In the genomic region with DNA sequence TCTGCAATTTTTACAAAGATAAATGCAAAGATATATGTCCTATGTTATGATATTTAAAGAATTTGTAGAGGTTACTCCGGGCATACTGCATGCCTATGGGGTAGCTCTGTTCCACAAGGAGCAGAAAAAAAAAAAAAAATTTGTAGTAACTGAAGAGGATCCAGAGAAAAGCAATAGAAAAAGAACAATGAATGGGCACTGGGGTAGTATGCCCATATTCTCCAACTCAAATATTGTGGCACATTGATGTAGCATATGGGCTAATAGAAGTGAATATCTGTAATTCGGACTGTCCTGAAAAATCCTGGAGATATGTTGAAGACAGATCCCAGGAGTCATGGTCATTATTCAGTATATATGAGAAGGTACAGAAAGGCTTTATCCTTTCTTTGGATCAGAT, we compare ENCODE assay signal across 11 cellular contexts. TPM values are rescaled to one million over a fixed set of nuclear protein-coding genes. Genes with fewer than 3 reads are reported as not detected.
DNase-seq lines count a peak whose midpoint lies in the region; ATAC-seq, FAIRE-seq and TF ChIP-seq lines count a peak whose summit lies in the region.
"Had no signal": no experiment of that assay in that cellular context is flagged by ENCODE, and none has a peak within 500 bp of the region (broad histone marks: within the 10 kb centered on the region; RNA-seq: fewer than 3 reads in every experiment).

No MANE protein-coding gene starts in this region.

- peaks cover 2% of the 10 kb centered on the region; the same call in 1 of the 2 replicates for H3K36me3 ChIP-seq in GM23248 (ENCODE audit: low read depth)
- H3K36me3 ChIP-seq in Panc1 (ENCODE audit: control insufficient read depth, insufficient read depth, low read length): peaks cover 4% of the 10 kb centered on the region; the same call in 1 of the 2 replicates
- no peaks in the 10 kb centered on the region for H3K36me3 ChIP-seq in endocrine pancreas (ENCODE audit: control insufficient read depth, insufficient read depth, low read length)

- H3K27ac ChIP-seq in GM23248 (peak overlapping the region; percentile 62), Panc1 (ENCODE audit: low read length) (peak overlapping the region; percentile 86)

- peaks cover 32% of the 10 kb centered on the region for H3F3A ChIP-seq in GM23248 (ENCODE audit: insufficient read depth)

- no peak for TF ChIP-seq POLR2A in GM12891 (IDR thresholded peaks at IDR 0.05; ENCODE audit: low read depth, low read length)

- no peaks in the 10 kb centered on the region for H3K27me3 Mint-ChIP-seq in progenitor cell of endocrine pancreas

- no peak for FAIRE-seq in GM12891 (lab: Jason Lieb, UNC)

- no peaks in the 10 kb centered on the region for H3K9me3 Mint-ChIP-seq in progenitor cell of endocrine pancreas (ENCODE audit: low read depth)

- peaks cover 8% of the 10 kb centered on the region for H3K36me3 Mint-ChIP-seq in progenitor cell of endocrine pancreas (ENCODE audit: insufficient read depth)

- 74 to 78% methylated on average over 2 of the region's 2 CpGs for WGBS in GM23248 (ENCODE audit: low coverage in 1 of 2, low lambda C conversion rate in 2 of 2, missing lambda C conversion rate in 2 of 2), 2 experiments

- H3K27me3 ChIP-seq in GM23248 (replicated peaks; ENCODE audit: insufficient read depth): no peaks in the 10 kb centered on the region
- no peaks in the 10 kb centered on the region for H3K27me3 ChIP-seq in Panc1 (ENCODE audit: control insufficient read depth, insufficient read depth, low read length)
- H3K27me3 ChIP-seq in endocrine pancreas (ENCODE audit: control insufficient read depth, insufficient read depth, low read length): no peaks in the 10 kb centered on the region

- intact Hi-C loops in Panc1 (cut with micrococcal nuclease; ENCODE audit: unreplicated experiment): no loop called here

- H3K4me1 Mint-ChIP-seq in progenitor cell of endocrine pancreas (ENCODE audit: low read depth): peaks cover 38% of the 10 kb centered on the region

- H3K4me1 ChIP-seq in GM23248 (ENCODE audit: insufficient read depth) (peaks cover 41% of the 10 kb centered on the region), Panc1 (ENCODE audit: control insufficient read depth, insufficient read depth, low read length) (peaks cover 36% of the 10 kb centered on the region), endocrine pancreas (ENCODE audit: control insufficient read depth, insufficient read depth, low read length) (no peaks in the 10 kb centered on the region)

- POLR2A ChIA-PET in Panc1 (lab: Charles Lee): interaction anchor here (0.6 to 1.1 kb wide), 2 partner anchors 21 to 36 kb away, joined by 3 to 7 read pairs; partner anchors contain the start of gene NDUFS5

- no peak for ATAC-seq in Panc1
- ATAC-seq in HG03095 (IDR thresholded peaks at IDR 0.05; ENCODE audit: unreplicated experiment): no peak

- CTCF ChIA-PET in Panc1 (lab: Charles Lee): no interaction called here

- H3K9me3 ChIP-seq in GM23248 (ENCODE audit: low read depth) (no peaks in the 10 kb centered on the region), Panc1 (ENCODE audit: control insufficient read depth, insufficient read depth, low read depth, low read length) (no peaks in the 10 kb centered on the region), endocrine pancreas (ENCODE audit: control insufficient read depth, low read length) (no peaks in the 10 kb centered on the region)

- in situ Hi-C loops in GM23248 (cut with MboI) (no loop called here), Panc1 (cut with HindIII; ENCODE audit: low pct_unique_long_range_greater_than_20kb, low sequenced_read_pairs) (no loop called here)

- BruUV-seq in Panc1 (replicated peaks; lab: Mats Ljungman, UMichigan): no TSS peak

- peak overlapping the region; percentile 74 for H3K4me3 Mint-ChIP-seq in progenitor cell of endocrine pancreas (ENCODE audit: low read depth)

- H3K9ac ChIP-seq in GM23248: 0 out of 2 replicates have a peak overlapping the region, but pooled peaks have one; percentile 98
- H3K9ac ChIP-seq in endocrine pancreas (ENCODE audit: control insufficient read depth, insufficient read depth, low read length): no peak overlapping the region

- peak overlapping the region; percentile 79 for H3K4me2 ChIP-seq in GM23248 (ENCODE audit: unreplicated experiment)

- H3K79me2 ChIP-seq in GM23248 (ENCODE audit: insufficient read depth): peaks cover 39% of the 10 kb centered on the region

- DNase-seq in GM23248: peak; percentile 4
- DNase-seq in Panc1 (ENCODE audit: low read depth, low spot score): no peak
- no peak for DNase-seq in progenitor cell of endocrine pancreas (ENCODE audit: low spot score, unreplicated experiment)
- no peak for DNase-seq in NCI-H774 (lab: John Stamatoyannopoulos, UW)
- DNase-seq in NCI-H128 (lab: John Stamatoyannopoulos, UW; ENCODE audit: unreplicated experiment): no peak
- no peak for DNase-seq in GM12891 (ENCODE audit: insufficient read length, low spot score)
- DNase-seq: activated CD4-positive, alpha-beta T cell treated with anti-CD3 and anti-CD28 coated beads for 1 hour; GDM1 had no signal

- H2AFZ ChIP-seq in GM23248: peak overlapping the region; percentile 88

- H3K4me3 ChIP-seq in GM23248 (no peak overlapping the region), Panc1 (ENCODE audit: low read depth in 2 of 2, low read length in 2 of 2) (peak overlapping the region in 1 of 2 experiments; percentile 64; a peak in 2 of 4 replicates), endocrine pancreas (ENCODE audit: control insufficient read depth, insufficient read depth, low read length) (peak overlapping the region; percentile 28)

- no peaks in the 10 kb centered on the region for H3K9me2 ChIP-seq in GM23248 (ENCODE audit: insufficient read depth)

- no peak for TF ChIP-seq CTCF in Panc1 (IDR thresholded peaks at IDR 0.05)
- TF ChIP-seq CTCF in progenitor cell of endocrine pancreas (IDR thresholded peaks at IDR 0.05; ENCODE audit: unreplicated experiment): no peak

- peaks cover 11% of the 10 kb centered on the region; the same call in 1 of the 2 replicates for H4K20me1 ChIP-seq in GM23248 (ENCODE audit: insufficient read depth)

- H3K27ac Mint-ChIP-seq in progenitor cell of endocrine pancreas: peak overlapping the region; percentile 92

TF ChIP-seq in GM12891, 5 proteins besides CTCF, POLR2A, EP300 and RAD21:
- no peak for TF ChIP-seq SPI1 (IDR thresholded peaks at IDR 0.05; ENCODE audit: low read depth, low read length)
- no peak for TF ChIP-seq POU2F2 (IDR thresholded peaks at IDR 0.05; ENCODE audit: low read depth, low read length)
- TF ChIP-seq TAF1 (IDR thresholded peaks at IDR 0.05; ENCODE audit: low read depth, low read length): no peak
- TF ChIP-seq PAX5 (IDR thresholded peaks at IDR 0.05; ENCODE audit: insufficient read depth, low read length, severe bottlenecking): no peak
- no peak for TF ChIP-seq POLR2AphosphoS5 (IDR thresholded peaks at IDR 0.05; ENCODE audit: low read depth, low read length)

RNA-seq across cellular contexts. Expression of gene AKIRIN1, which starts 1.1 kb away (rescaled TPM):
- total RNA-seq in GM23248 (2014; rRNA removed; shearing (Covaris generic)): 56.1 and 69.7 TPM in 2 replicates
- 65.5 and 68.5 TPM in 2 replicates for polyA plus RNA-seq in GM23248 (2016; fragmentation: Nextera tagmentation; extraction: Ambion mirVana)
- total RNA-seq in Panc1 (2021; ENCODE audit: unreplicated experiment) (116 TPM), progenitor cell of endocrine pancreas (96.1 and 96.2 TPM in 2 replicates)
- 93.2 TPM for polyA plus RNA-seq in Panc1 (2012; ENCODE audit: insufficient read length)
- 41.0 TPM for polyA plus RNA-seq in GM12891 (2012; ENCODE audit: low read depth, missing spikeins)

RNA-seq across cellular contexts. Expression of gene NDUFS5, which starts 36.2 kb away (rescaled TPM):
- 257 and 319 TPM in 2 replicates for total RNA-seq in GM23248 (2014; rRNA removed; shearing (Covaris generic))
- 602 and 606 TPM in 2 replicates for polyA plus RNA-seq in GM23248 (2016; fragmentation: Nextera tagmentation; extraction: Ambion mirVana)
- total RNA-seq in Panc1 (2021; ENCODE audit: unreplicated experiment) (316 TPM), progenitor cell of endocrine pancreas (208 and 221 TPM in 2 replicates)
- polyA plus RNA-seq in Panc1 (2012; ENCODE audit: insufficient read length): 523 TPM
- polyA plus RNA-seq in GM12891 (2012; ENCODE audit: low read depth, missing spikeins): 593 TPM

RNA-seq across cellular contexts. Expression of gene RHBDL2, which starts 48.3 kb away (rescaled TPM):
- total RNA-seq in GM23248 (2014; rRNA removed; shearing (Covaris generic)): 0.22 TPM in 1 of 2 replicates, not detected in the other
- polyA plus RNA-seq in GM23248 (2016; fragmentation: Nextera tagmentation; extraction: Ambion mirVana): 1.4 and 1.5 TPM in 2 replicates
- 7.1 TPM for total RNA-seq in Panc1 (2021; ENCODE audit: unreplicated experiment)
- 26.1 TPM for polyA plus RNA-seq in Panc1 (2012; ENCODE audit: insufficient read length)
- not detected in 2 replicates for total RNA-seq in progenitor cell of endocrine pancreas
- polyA plus RNA-seq in GM12891 (2012; ENCODE audit: low read depth, missing spikeins): not detected
- total RNA-seq: mononuclear cell had no signal
